ENCODE assay signal across 9 cellular contexts in genomic region chr19:11421607-11422098, GRCh38. TPM values are rescaled to one million over a fixed set of nuclear protein-coding genes. Genes with fewer than 3 reads are reported as not detected.
DNase-seq lines count a peak whose midpoint lies in the region; ATAC-seq, FAIRE-seq and TF ChIP-seq lines count a peak whose summit lies in the region.
"Had no signal": no experiment of that assay in that cellular context is flagged by ENCODE, and none has a peak within 500 bp of the region (broad histone marks: within the 10 kb centered on the region; RNA-seq: fewer than 3 reads in every experiment).

No MANE protein-coding gene starts in this region.

- H4K20me1 ChIP-seq in H1 (replicated peaks in 1 of 2; ENCODE audit: control insufficient read depth in 1 of 2, insufficient read depth in 2 of 2, low read length in 2 of 2) (no peaks in the 10 kb centered on the region), osteoblast (ENCODE audit: insufficient read depth, low read length) (no peaks in the 10 kb centered on the region)

- TF ChIP-seq CTCF in GM06990 (IDR thresholded peaks at IDR 0.05; ENCODE audit: insufficient read depth, low read length, poor library complexity, severe bottlenecking), result no peak
- TF ChIP-seq CTCF in WERI-Rb-1 (IDR thresholded peaks at IDR 0.05; ENCODE audit: low read depth, low read length), result no peak
- no peak for TF ChIP-seq CTCF in H1 (IDR thresholded peaks at IDR 0.05; ENCODE audit: control extremely low read depth in 1 of 3, insufficient read depth in 1 of 3, low read depth in 1 of 3, low read length in 3 of 3)
- TF ChIP-seq CTCF in osteoblast (IDR thresholded peaks at IDR 0.05; ENCODE audit: extremely low read depth, low read depth, low read length), result no peak

- H3K4me2 ChIP-seq in H1 (ENCODE audit: insufficient read depth in 1 of 2, low read depth in 2 of 2, low read length in 2 of 2) (peak overlapping the region; percentile 90 to 98), osteoblast (ENCODE audit: insufficient read depth, low read length) (no peak overlapping the region)

- 4% methylated on average over 19 of the region's 24 CpGs; no CpG with 5 or more reads in 1 of the 2 experiments for WGBS in H1 (ENCODE audit: extremely low coverage in 1 of 2, insufficient coverage in 1 of 2, insufficient read length in 1 of 2, insufficient replicate concordance in 2 of 2, low coverage in 1 of 2, low lambda C conversion rate in 2 of 2, missing lambda C conversion rate in 1 of 2), 2 experiments

- no peak overlapping the region for H4K5ac ChIP-seq in H1 (ENCODE audit: insufficient read length, low read depth, low read length)

- H3K27me3 ChIP-seq in GM06990 (replicated peaks; ENCODE audit: control insufficient read depth, insufficient read depth, low read length) (peaks cover 2% of the 10 kb centered on the region; the same call in 1 of the 2 replicates), WERI-Rb-1 (ENCODE audit: insufficient read depth, low read depth, severe bottlenecking) (peaks cover 72% of the 10 kb centered on the region), H1 (replicated peaks in 1 of 4; ENCODE audit: control insufficient read depth in 3 of 4, extremely low read depth in 1 of 4, insufficient read depth in 3 of 4, low read length in 3 of 4) (peaks cover 2 to 28% (median 21%) of the 10 kb centered on the region in 4 experiments), osteoblast (ENCODE audit: insufficient read depth, low read length) (peaks cover 14% of the 10 kb centered on the region)

- H3K56ac ChIP-seq in H1 (replicated peaks; ENCODE audit: insufficient read length, low read depth, low read length), result no peak overlapping the region

- H3K23ac ChIP-seq in H1 (ENCODE audit: insufficient read length), result no peak overlapping the region

- peak overlapping the region; percentile 72; the same call in 1 of the 2 replicates for H3K18ac ChIP-seq in H1 (ENCODE audit: extremely low read depth, low read length)

- H3K79me1 ChIP-seq in H1 (ENCODE audit: low read depth, low read length), result peaks cover 5% of the 10 kb centered on the region

- no peak overlapping the region for H2BK120ac ChIP-seq in H1 (replicated peaks; ENCODE audit: low read depth, low read length)

- H4K91ac ChIP-seq in H1 (replicated peaks; ENCODE audit: insufficient read length, low read length), result peak overlapping the region; percentile 8

- H3K4me3 ChIP-seq in GM06990 (replicated peaks; ENCODE audit: low read depth, low read length), result peak overlapping the region; percentile 43
- H3K4me3 ChIP-seq in WERI-Rb-1 (ENCODE audit: low read depth, low read length), result no peak overlapping the region
- H3K4me3 ChIP-seq in H1 (ENCODE audit: extremely low read depth in 1 of 4, insufficient read depth in 2 of 4, low read depth in 3 of 4, low read length in 4 of 4), result peak overlapping the region; percentile 37 to 76 (median 63)
- H3K4me3 ChIP-seq in osteoblast (ENCODE audit: insufficient read depth, low read length), result no peak overlapping the region

- H2BK12ac ChIP-seq in H1 (ENCODE audit: low read depth, low read length), result no peak overlapping the region

- CTCF ChIA-PET in H1 (lab: Charles Lee; ENCODE audit: partially characterized antibody), result interaction anchor here (0.6 to 13.7 kb wide), 8 partner anchors 14 to 126 kb away, joined by 3 to 197 read pairs (median 6); partner anchors contain the start of genes EPOR, ODAD3, PRKCSH and SWSAP1

- no peak overlapping the region for H3K4ac ChIP-seq in H1 (replicated peaks; ENCODE audit: insufficient read length, low read depth, low read length)

- H3K27ac ChIP-seq in WERI-Rb-1 (no peak overlapping the region), H1 (ENCODE audit: low read depth, low read length) (no peak overlapping the region), osteoblast (ENCODE audit: low read depth, low read length) (no peak overlapping the region)
- H3K27ac ChIP-seq: HL-60 had no signal

- peak overlapping the region in 3 of 4 experiments; percentile 16 to 35 (median 34); a peak in 1 of 7 replicates for H3K9ac ChIP-seq in H1 (replicated peaks in 1 of 4; ENCODE audit: extremely low read depth in 1 of 4, low read depth in 3 of 4, low read length in 3 of 4)

- H3K14ac ChIP-seq in H1 (ENCODE audit: insufficient read length), result no peak overlapping the region

- ATAC-seq in HG02763 (IDR thresholded peaks at IDR 0.05; ENCODE audit: unreplicated experiment) (peak; percentile 21), GM19328 (IDR thresholded peaks at IDR 0.05; ENCODE audit: unreplicated experiment) (no peak)

- no peak overlapping the region for H2BK20ac ChIP-seq in H1 (ENCODE audit: low read length)

- POLR2A ChIA-PET in H1 (lab: Charles Lee; ENCODE audit: partially characterized antibody), result interaction anchor here (0.8 to 4.9 kb wide), 14 partner anchors 13 to 176 kb away, joined by 3 to 29 read pairs (median 6); partner anchors contain the start of genes ELAVL3, EPOR, ODAD3 and PRKCSH

- DNase-seq in GM06990 (ENCODE audit: extremely low read depth, insufficient read length) (no peak), WERI-Rb-1 (peak; percentile 42), H1 (ENCODE audit: low read depth in 1 of 2, low spot score in 2 of 2) (peak; percentile 70 to 100), osteoblast (ENCODE audit: insufficient read length, low spot score, missing footprints) (peak; percentile 93), NCI-H187 (lab: John Stamatoyannopoulos, UW) (no peak), NCI-H510A treated with DMSO at 0.1 percent for 48 hours (lab: John Stamatoyannopoulos, UW) (no peak)

- H3K79me2 ChIP-seq in H1 (ENCODE audit: control insufficient read depth in 1 of 2, insufficient read depth in 2 of 2, low read length in 2 of 2), result no peaks in the 10 kb centered on the region
- no peaks in the 10 kb centered on the region for H3K79me2 ChIP-seq in osteoblast (ENCODE audit: insufficient read depth, low read length)

- H3K23me2 ChIP-seq in H1 (ENCODE audit: low read depth, low read length), result peaks cover 34% of the 10 kb centered on the region

- no peak overlapping the region for H2AK5ac ChIP-seq in H1 (ENCODE audit: low read depth, low read length)

- no peak for TF ChIP-seq RAD21 in H1 (IDR thresholded peaks at IDR 0.05 in 1 of 2, conservative IDR thresholded peaks at IDR 0.05 in 1 of 2; ENCODE audit: low read depth in 2 of 2, low read length in 2 of 2)

- H2BK5ac ChIP-seq in H1 (ENCODE audit: low read depth, low read length), result peak overlapping the region; percentile 60; the same call in 1 of the 2 replicates

- H3K4me1 ChIP-seq in H1 (replicated peaks in 1 of 4; ENCODE audit: control insufficient read depth in 3 of 4, insufficient read depth in 4 of 4, low read length in 3 of 4) (peaks cover 0 to 15% (median 12%) of the 10 kb centered on the region in 4 experiments; a peak in 5 of 7 replicates), osteoblast (ENCODE audit: insufficient read depth, low read length) (peaks cover 7% of the 10 kb centered on the region)

- TF ChIP-seq POLR2A in H1 (IDR thresholded peaks at IDR 0.05; ENCODE audit: control extremely low read depth in 1 of 2, low read depth in 2 of 2, low read length in 2 of 2), result no peak

- H4K8ac ChIP-seq in H1 (ENCODE audit: extremely low read depth, insufficient read depth, low read length), result 0 out of 2 replicates have a peak overlapping the region, but pooled peaks have one; percentile 75

- H3K36me3 ChIP-seq in GM06990 (ENCODE audit: control insufficient read depth, insufficient read depth, low read length), result no peaks in the 10 kb centered on the region
- no peaks in the 10 kb centered on the region for H3K36me3 ChIP-seq in WERI-Rb-1
- H3K36me3 ChIP-seq in H1 (ENCODE audit: control insufficient read depth in 2 of 4, insufficient read depth in 4 of 4, low read length in 3 of 4), result no peaks in the 10 kb centered on the region
- no peaks in the 10 kb centered on the region for H3K36me3 ChIP-seq in osteoblast (ENCODE audit: insufficient read depth, low read length)

- TF ChIP-seq EP300 in H1 (IDR thresholded peaks at IDR 0.05; ENCODE audit: borderline replicate concordance in 1 of 2, low read depth in 2 of 2, low read length in 2 of 2), result no peak

- peak overlapping the region; percentile 82; the same call in 1 of the 2 replicates for H2AFZ ChIP-seq in H1 (ENCODE audit: low read length)
- no peak overlapping the region for H2AFZ ChIP-seq in osteoblast (ENCODE audit: low read length)

- FAIRE-seq in H1 (lab: Jason Lieb, UNC), result no peak

- H2BK15ac ChIP-seq in H1 (ENCODE audit: low read length), result peak overlapping the region; percentile 2; the same call in 1 of the 2 replicates

- peaks cover 6% of the 10 kb centered on the region for H3K9me3 ChIP-seq in WERI-Rb-1 (ENCODE audit: severe bottlenecking)
- H3K9me3 ChIP-seq in H1 (ENCODE audit: insufficient read depth in 2 of 2, low read depth in 1 of 2, low read length in 1 of 2), result no peaks in the 10 kb centered on the region
- no peaks in the 10 kb centered on the region for H3K9me3 ChIP-seq in osteoblast (ENCODE audit: low read depth, low read length)

RNA-seq across cellular contexts. Expression of gene RGL3, which starts 2.5 kb away (rescaled TPM):
- total RNA-seq in H1 (2021; fragmentation: NEBNext Ultra II Directional; extraction: Animal tissue kit (Norgen Biotek cat#: 25700)), result 40.9 and 47.8 TPM in 2 replicates
- polyA plus RNA-seq in H1 (2011; rRNA removed), result 36.9 and 78.7 TPM in 2 replicates
- 38.6 TPM for polyA plus RNA-seq in H1 (2011; cell fraction: cytosol; rRNA removed)
- 197 TPM for polyA plus RNA-seq in H1 (2011; cell fraction: nucleus; rRNA removed)
- polyA plus RNA-seq in H1 (2012, experiment 1 of 2), result 64.9 to 73.8 TPM (median 68.2 TPM) in 4 replicates
- polyA plus RNA-seq in H1 (2012, experiment 2 of 2), result 31.6 TPM
- 47.6 TPM for polyA plus RNA-seq in H1 (2013, experiment 1 of 2)
- polyA plus RNA-seq in H1 (2013, experiment 2 of 2), result 46.6 TPM
- 11.1 and 14.8 TPM in 2 replicates for polyA minus RNA-seq in H1 (2011; rRNA and poly(A)+ RNA removed)
- 29.8 TPM for polyA minus RNA-seq in H1 (2011; cell fraction: cytosol; rRNA and poly(A)+ RNA removed)
- 57.1 TPM for polyA minus RNA-seq in H1 (2011; cell fraction: nucleus; rRNA and poly(A)+ RNA removed)
- total RNA-seq in osteoblast, result 0.29 and 0.36 TPM in 2 replicates

RNA-seq across cellular contexts. Expression of gene ODAD3, which starts 13.3 kb away (rescaled TPM):
- total RNA-seq in H1 (2021; fragmentation: NEBNext Ultra II Directional; extraction: Animal tissue kit (Norgen Biotek cat#: 25700)), result 1.6 and 2.2 TPM in 2 replicates
- polyA plus RNA-seq in H1 (2011; rRNA removed), result 2.1 and 4.4 TPM in 2 replicates
- polyA plus RNA-seq in H1 (2011; cell fraction: cytosol; rRNA removed), result 3.0 TPM
- 2.9 TPM for polyA plus RNA-seq in H1 (2011; cell fraction: nucleus; rRNA removed)
- polyA plus RNA-seq in H1 (2012, experiment 1 of 2), result 2.2 to 3.8 TPM (median 3.1 TPM) in 4 replicates
- 2.0 TPM for polyA plus RNA-seq in H1 (2012, experiment 2 of 2)
- polyA plus RNA-seq in H1 (2013, experiment 1 of 2), result 4.0 TPM
- 4.2 TPM for polyA plus RNA-seq in H1 (2013, experiment 2 of 2)
- polyA minus RNA-seq in H1 (2011; rRNA and poly(A)+ RNA removed), result 0.24 and 0.25 TPM in 2 replicates
- polyA minus RNA-seq in H1 (2011; cell fraction: cytosol; rRNA and poly(A)+ RNA removed), result 0.95 TPM
- 0.30 TPM for polyA minus RNA-seq in H1 (2011; cell fraction: nucleus; rRNA and poly(A)+ RNA removed)
- under 0.01 TPM in 2 replicates for total RNA-seq in osteoblast

RNA-seq across cellular contexts. Expression of gene PRKCSH, which starts 13.8 kb away (rescaled TPM):
- total RNA-seq in H1 (2021; fragmentation: NEBNext Ultra II Directional; extraction: Animal tissue kit (Norgen Biotek cat#: 25700)), result 337 and 341 TPM in 2 replicates
- 97.2 and 267 TPM in 2 replicates for polyA plus RNA-seq in H1 (2011; rRNA removed)
- polyA plus RNA-seq in H1 (2011; cell fraction: cytosol; rRNA removed), result 109 TPM
- 496 TPM for polyA plus RNA-seq in H1 (2011; cell fraction: nucleus; rRNA removed)
- polyA plus RNA-seq in H1 (2012, experiment 1 of 2), result 197 to 438 TPM (median 349 TPM) in 4 replicates
- 305 TPM for polyA plus RNA-seq in H1 (2012, experiment 2 of 2)
- polyA plus RNA-seq in H1 (2013, experiment 1 of 2), result 349 TPM
- 317 TPM for polyA plus RNA-seq in H1 (2013, experiment 2 of 2)
- polyA minus RNA-seq in H1 (2011; rRNA and poly(A)+ RNA removed), result 114 and 172 TPM in 2 replicates
- polyA minus RNA-seq in H1 (2011; cell fraction: cytosol; rRNA and poly(A)+ RNA removed), result 276 TPM
- 164 TPM for polyA minus RNA-seq in H1 (2011; cell fraction: nucleus; rRNA and poly(A)+ RNA removed)
- 117 and 119 TPM in 2 replicates for total RNA-seq in osteoblast

RNA-seq across cellular contexts. Expression of gene EPOR, which starts 37.5 kb away (rescaled TPM):
- total RNA-seq in H1 (2021; fragmentation: NEBNext Ultra II Directional; extraction: Animal tissue kit (Norgen Biotek cat#: 25700)), result 13.1 and 13.9 TPM in 2 replicates
- polyA plus RNA-seq in H1 (2011; rRNA removed), result 23.4 and 32.3 TPM in 2 replicates
- 19.0 TPM for polyA plus RNA-seq in H1 (2011; cell fraction: cytosol; rRNA removed)
- polyA plus RNA-seq in H1 (2011; cell fraction: nucleus; rRNA removed), result 55.0 TPM
- polyA plus RNA-seq in H1 (2012, experiment 1 of 2), result 12.4 to 18.7 TPM (median 16.6 TPM) in 4 replicates
- polyA plus RNA-seq in H1 (2012, experiment 2 of 2), result 16.9 TPM
- polyA plus RNA-seq in H1 (2013, experiment 1 of 2), result 11.1 TPM
- polyA plus RNA-seq in H1 (2013, experiment 2 of 2), result 11.9 TPM
- 6.0 and 6.9 TPM in 2 replicates for polyA minus RNA-seq in H1 (2011; rRNA and poly(A)+ RNA removed)
- 13.9 TPM for polyA minus RNA-seq in H1 (2011; cell fraction: cytosol; rRNA and poly(A)+ RNA removed)
- 11.4 TPM for polyA minus RNA-seq in H1 (2011; cell fraction: nucleus; rRNA and poly(A)+ RNA removed)
- total RNA-seq in osteoblast, result 1.8 and 2.5 TPM in 2 replicates

RNA-seq across cellular contexts. Expression of gene SWSAP1, which starts 47.2 kb away (rescaled TPM):
- 3.1 and 3.2 TPM in 2 replicates for total RNA-seq in H1 (2021; fragmentation: NEBNext Ultra II Directional; extraction: Animal tissue kit (Norgen Biotek cat#: 25700))
- 5.1 and 5.2 TPM in 2 replicates for polyA plus RNA-seq in H1 (2011; rRNA removed)
- 3.7 TPM for polyA plus RNA-seq in H1 (2011; cell fraction: cytosol; rRNA removed)
- polyA plus RNA-seq in H1 (2011; cell fraction: nucleus; rRNA removed), result 3.3 TPM
- 2.0 to 4.0 TPM (median 3.5 TPM) in 4 replicates for polyA plus RNA-seq in H1 (2012, experiment 1 of 2)
- polyA plus RNA-seq in H1 (2012, experiment 2 of 2), result 3.0 TPM
- 4.8 TPM for polyA plus RNA-seq in H1 (2013, experiment 1 of 2)
- 4.5 TPM for polyA plus RNA-seq in H1 (2013, experiment 2 of 2)
- 0.76 and 1.2 TPM in 2 replicates for polyA minus RNA-seq in H1 (2011; rRNA and poly(A)+ RNA removed)
- polyA minus RNA-seq in H1 (2011; cell fraction: cytosol; rRNA and poly(A)+ RNA removed), result 2.0 TPM
- 2.6 TPM for polyA minus RNA-seq in H1 (2011; cell fraction: nucleus; rRNA and poly(A)+ RNA removed)
- total RNA-seq in osteoblast, result 0.72 and 0.88 TPM in 2 replicates

Comparison
In these comparisons a context has a peak if more than half of its experiments do, and no peak if none do; other contexts are left out.
1. DNase-seq: peak in WERI-Rb-1 (single experiment), H1 (2 of 2) and osteoblast (single experiment); none in GM06990 (single experiment), NCI-H187 (0 of 2) and NCI-H510A treated with DMSO at 0.1 percent for 48 hours (single experiment).
2. H3K4me3 ChIP-seq: peak in GM06990 (single experiment) and H1 (4 of 4); none in WERI-Rb-1 (single experiment) and osteoblast (single experiment).
3. RNA of gene RGL3, which starts 2.5 kb away (total RNA-seq): 40.9 to 47.8 TPM in H1; 0.29 to 0.36 TPM in osteoblast; every median in the first group is over 10 times any median in the second.